Comparison of ENCODE assay signal across 1 cellular context in the genomic region with DNA sequence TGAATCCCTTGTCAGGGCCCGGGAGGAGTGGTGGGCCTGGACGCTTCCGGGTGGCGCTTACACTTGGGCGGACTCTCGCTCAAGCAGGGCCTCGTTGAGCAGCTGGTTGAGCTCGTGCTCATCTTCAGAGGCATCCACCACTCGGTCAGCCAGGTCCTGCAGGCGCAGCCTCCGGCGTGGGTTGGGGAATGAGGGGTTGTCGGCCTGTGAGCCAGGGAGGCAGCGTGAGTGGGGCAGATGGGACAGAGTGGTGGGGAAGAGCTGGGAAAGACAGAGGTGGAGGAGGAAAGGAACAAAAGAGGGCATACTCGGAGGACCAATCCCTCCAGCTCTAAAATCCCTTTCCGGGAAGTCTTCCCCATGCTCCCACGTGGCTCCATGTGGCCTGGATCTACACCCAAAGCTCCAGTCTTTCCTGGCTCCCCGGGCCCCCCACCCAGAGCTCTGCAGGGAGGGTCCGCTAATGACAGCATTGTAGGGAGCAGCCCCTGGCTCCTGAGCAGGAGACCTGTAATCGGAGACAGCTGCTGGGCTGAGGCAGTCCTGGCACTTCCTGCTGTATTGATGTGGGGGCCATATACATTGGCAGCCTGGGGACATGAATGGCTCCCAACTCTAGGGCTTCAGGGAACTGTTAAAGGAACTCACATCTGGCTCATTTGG.
TF ChIP-seq lines count a peak whose summit lies in the region.

No MANE protein-coding gene starts in this region.

TF ChIP-seq in HCT116, 20 proteins besides CTCF, POLR2A, EP300 and RAD21 (continued from another document):
- TF ChIP-seq, protein P1, sequence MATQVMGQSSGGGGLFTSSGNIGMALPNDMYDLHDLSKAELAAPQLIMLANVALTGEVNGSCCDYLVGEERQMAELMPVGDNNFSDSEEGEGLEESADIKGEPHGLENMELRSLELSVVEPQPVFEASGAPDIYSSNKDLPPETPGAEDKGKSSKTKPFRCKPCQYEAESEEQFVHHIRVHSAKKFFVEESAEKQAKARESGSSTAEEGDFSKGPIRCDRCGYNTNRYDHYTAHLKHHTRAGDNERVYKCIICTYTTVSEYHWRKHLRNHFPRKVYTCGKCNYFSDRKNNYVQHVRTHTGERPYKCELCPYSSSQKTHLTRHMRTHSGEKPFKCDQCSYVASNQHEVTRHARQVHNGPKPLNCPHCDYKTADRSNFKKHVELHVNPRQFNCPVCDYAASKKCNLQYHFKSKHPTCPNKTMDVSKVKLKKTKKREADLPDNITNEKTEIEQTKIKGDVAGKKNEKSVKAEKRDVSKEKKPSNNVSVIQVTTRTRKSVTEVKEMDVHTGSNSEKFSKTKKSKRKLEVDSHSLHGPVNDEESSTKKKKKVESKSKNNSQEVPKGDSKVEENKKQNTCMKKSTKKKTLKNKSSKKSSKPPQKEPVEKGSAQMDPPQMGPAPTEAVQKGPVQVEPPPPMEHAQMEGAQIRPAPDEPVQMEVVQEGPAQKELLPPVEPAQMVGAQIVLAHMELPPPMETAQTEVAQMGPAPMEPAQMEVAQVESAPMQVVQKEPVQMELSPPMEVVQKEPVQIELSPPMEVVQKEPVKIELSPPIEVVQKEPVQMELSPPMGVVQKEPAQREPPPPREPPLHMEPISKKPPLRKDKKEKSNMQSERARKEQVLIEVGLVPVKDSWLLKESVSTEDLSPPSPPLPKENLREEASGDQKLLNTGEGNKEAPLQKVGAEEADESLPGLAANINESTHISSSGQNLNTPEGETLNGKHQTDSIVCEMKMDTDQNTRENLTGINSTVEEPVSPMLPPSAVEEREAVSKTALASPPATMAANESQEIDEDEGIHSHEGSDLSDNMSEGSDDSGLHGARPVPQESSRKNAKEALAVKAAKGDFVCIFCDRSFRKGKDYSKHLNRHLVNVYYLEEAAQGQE (IDR thresholded peaks at IDR 0.05; ENCODE audit: low read depth), result no peak
- TF ChIP-seq CBX3 (IDR thresholded peaks at IDR 0.05; ENCODE audit: low read depth) (no peak), EZH2 (IDR thresholded peaks at IDR 0.05) (no peak)
